ENCODE assay signal across 20 cellular contexts in the genomic region with DNA sequence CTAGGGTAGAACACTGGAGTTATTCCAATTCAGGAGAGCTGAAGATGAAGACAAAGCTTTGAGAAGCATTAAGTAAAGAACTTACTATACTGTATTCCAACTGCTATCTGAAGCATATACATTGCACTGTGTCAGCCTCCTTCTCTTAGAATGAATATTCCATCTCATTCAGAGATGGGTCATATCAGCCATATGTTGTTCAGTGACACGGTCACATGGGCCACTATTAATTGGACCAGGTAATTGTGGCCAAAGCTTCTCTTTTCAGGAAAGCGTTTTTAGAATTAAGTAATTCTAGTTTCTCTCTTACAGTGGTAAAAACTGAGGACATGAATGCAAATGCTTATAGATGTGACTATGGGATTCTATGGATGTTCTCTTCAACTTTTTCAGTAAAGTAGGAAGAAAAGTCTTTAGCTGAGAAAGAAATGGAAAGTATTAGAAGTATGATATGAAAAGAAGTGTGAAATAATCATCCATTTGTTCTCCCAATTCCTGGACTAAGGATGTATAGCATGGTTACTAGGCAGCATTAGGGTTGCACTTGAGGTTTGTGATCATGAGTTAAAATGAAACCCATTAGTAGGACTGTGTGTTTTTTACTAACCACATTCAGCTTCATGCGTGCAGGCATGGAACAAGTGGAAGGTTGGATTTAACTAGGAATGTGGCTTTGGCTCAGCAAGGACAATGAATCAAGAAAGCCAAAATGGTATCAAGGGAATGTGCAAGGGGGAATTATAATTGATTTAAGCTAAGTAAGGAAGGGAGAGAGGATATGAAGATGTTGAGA. TPM values are rescaled to one million over a fixed set of nuclear protein-coding genes. Genes with fewer than 3 reads are reported as not detected.
DNase-seq lines count a peak whose midpoint lies in the region; ATAC-seq and TF ChIP-seq lines count a peak whose summit lies in the region.
"Had no signal": no experiment of that assay in that cellular context is flagged by ENCODE, and none has a peak within 500 bp of the region (broad histone marks: within the 10 kb centered on the region; RNA-seq: fewer than 3 reads in every experiment).

No MANE protein-coding gene starts in this region.

- H3K4me1 ChIP-seq in osteoblast (ENCODE audit: insufficient read depth, low read length): no peaks in the 10 kb centered on the region
- H3K4me1 ChIP-seq: body of pancreas, tibial artery had no signal

- no peak overlapping the region for H3K4me2 ChIP-seq in osteoblast (ENCODE audit: insufficient read depth, low read length)

- H2AFZ ChIP-seq in osteoblast (ENCODE audit: low read length): no peak overlapping the region

- ATAC-seq in GM18511 (IDR thresholded peaks at IDR 0.05; ENCODE audit: unreplicated experiment): peak; percentile 87
- ATAC-seq in GM21390 (IDR thresholded peaks at IDR 0.05; ENCODE audit: unreplicated experiment): peak; percentile 93
- ATAC-seq in HG02870 (IDR thresholded peaks at IDR 0.05; ENCODE audit: unreplicated experiment): peak; percentile 93
- ATAC-seq in HG03520 (IDR thresholded peaks at IDR 0.05; ENCODE audit: unreplicated experiment): peak; percentile 82
- ATAC-seq: body of pancreas; left ventricle myocardium superior; natural killer cell treated with Interleukin-12 subunit alpha and Interleukin-12 subunit beta and Interleukin-15 and Interleukin-18, amount 100 ng/mL, for 72 hours had no signal

- no peak overlapping the region for H3K4me3 ChIP-seq in osteoblast (ENCODE audit: insufficient read depth, low read length)
- H3K4me3 ChIP-seq: body of pancreas, tibial artery had no signal

- H3K9me3 ChIP-seq in osteoblast (ENCODE audit: low read depth, low read length): no peaks in the 10 kb centered on the region

- no peaks in the 10 kb centered on the region for H3K79me2 ChIP-seq in osteoblast (ENCODE audit: insufficient read depth, low read length)

- H3K27me3 ChIP-seq in osteoblast (ENCODE audit: insufficient read depth, low read length): no peaks in the 10 kb centered on the region
- H3K27me3 ChIP-seq: body of pancreas, tibial artery had no signal

- no peaks in the 10 kb centered on the region for H3K36me3 ChIP-seq in osteoblast (ENCODE audit: insufficient read depth, low read length)
- H3K36me3 ChIP-seq: tibial artery had no signal

- no peak for TF ChIP-seq CTCF in osteoblast (IDR thresholded peaks at IDR 0.05; ENCODE audit: extremely low read depth, low read depth, low read length)

- H3K27ac ChIP-seq in osteoblast (ENCODE audit: low read depth, low read length): no peak overlapping the region
- H3K27ac ChIP-seq: body of pancreas, tibial artery, VCaP had no signal

- no peaks in the 10 kb centered on the region for H4K20me1 ChIP-seq in osteoblast (ENCODE audit: insufficient read depth, low read length)

- DNase-seq in NCI-H526 treated with DMSO at 0.1 percent for 48 hours (lab: John Stamatoyannopoulos, UW) (no peak), osteoblast (ENCODE audit: insufficient read length, low spot score, missing footprints) (no peak), iPS-NIHi7 (ENCODE audit: extremely low spot score) (no peak), NCI-H82 (lab: John Stamatoyannopoulos, UW) (no peak)
- DNase-seq: activated naive CD4-positive, alpha-beta T cell; body of pancreas; COR-L47; left ventricle myocardium superior; NCI-H1092; NCI-H446; retina; stimulated activated CD4-positive, alpha-beta T cell treated with anti-CD3 and anti-CD28 coated beads, Interleukin-2, amount 100 ng/mL, for 24 hours; stimulated activated CD8-positive, alpha-beta memory T cell treated with anti-CD3 and anti-CD28 coated beads, Interleukin-4, amount 100 ng/mL, for 48 hours; tibial artery had no signal

RNA-seq across cellular contexts. Expression of a gene that starts 40.9 kb away (rescaled TPM):
- 6.8 and 6.9 TPM in 2 replicates for total RNA-seq in osteoblast
